Comparison of ENCODE assay signal across 8 cellular contexts in genomic region chr1:111739984-111740765, GRCh38. TPM values are rescaled to one million over a fixed set of nuclear protein-coding genes. Genes with fewer than 3 reads are reported as not detected.
DNase-seq lines count a peak whose midpoint lies in the region; ATAC-seq, FAIRE-seq and TF ChIP-seq lines count a peak whose summit lies in the region.

No MANE protein-coding gene starts in this region.

- CTCF ChIA-PET in CD8-positive, alpha-beta memory T cell (lab: Charles Lee), result interaction anchor here (2.4 to 4.2 kb wide), 3 partner anchors 9 to 233 kb away, joined by 12 to 19 read pairs (median 13); partner anchors contain the start of gene DDX20
- CTCF ChIA-PET in H1 (lab: Charles Lee; ENCODE audit: partially characterized antibody), result interaction anchor here (1.1 to 42.0 kb wide), 4 partner anchors 4 to 246 kb away, joined by 3 to 1070 read pairs (median 538); partner anchors contain the start of genes DDX20 and INKA2

- ATAC-seq in lung (ENCODE audit: insufficient read depth, low FRiP score), result peak; percentile 6
- ATAC-seq in GM21528 (IDR thresholded peaks at IDR 0.05; ENCODE audit: low FRiP score, unreplicated experiment), result no peak

- H3K9ac ChIP-seq in H1 (replicated peaks in 1 of 4; ENCODE audit: extremely low read depth in 1 of 4, low read depth in 3 of 4, low read length in 3 of 4), result peak overlapping the region in 3 of 4 experiments; percentile 39 to 64 (median 44); a peak in 6 of 7 replicates
- peak overlapping the region; percentile 68 to 90 for H3K9ac ChIP-seq in stomach smooth muscle (ENCODE audit: low read length in 2 of 2)

- peak in 1 of 2 experiments; percentile 32; a peak in 1 of 3 replicates for TF ChIP-seq EP300 in H1 (IDR thresholded peaks at IDR 0.05; ENCODE audit: borderline replicate concordance in 1 of 2, low read depth in 2 of 2, low read length in 2 of 2)

- H3K4me1 ChIP-seq in CD8-positive, alpha-beta memory T cell (ENCODE audit: insufficient read depth, low read length), result peaks cover 22% of the 10 kb centered on the region
- peaks cover 19 to 25% (median 23%) of the 10 kb centered on the region in 4 experiments for H3K4me1 ChIP-seq in H1 (replicated peaks in 1 of 4; ENCODE audit: control insufficient read depth in 3 of 4, insufficient read depth in 4 of 4, low read length in 3 of 4)
- peaks cover 0 to 17% of the 10 kb centered on the region in 2 donors for H3K4me1 ChIP-seq in lung (ENCODE audit: control insufficient read depth in 2 of 2, insufficient read depth in 2 of 2, low read length in 2 of 2)
- peaks cover 68% of the 10 kb centered on the region for H3K4me1 ChIP-seq in stomach smooth muscle (ENCODE audit: control insufficient read depth, insufficient read depth, low read length)

- no peak for FAIRE-seq in H1 (lab: Jason Lieb, UNC)

- peaks cover 16% of the 10 kb centered on the region; the same call in 1 of the 2 replicates for H3K23me2 ChIP-seq in H1 (ENCODE audit: low read depth, low read length)

- H3K9me3 ChIP-seq in CD8-positive, alpha-beta memory T cell (ENCODE audit: low read length), result no peaks in the 10 kb centered on the region
- H3K9me3 ChIP-seq in H1 (ENCODE audit: insufficient read depth in 2 of 2, low read depth in 1 of 2, low read length in 1 of 2) (no peaks in the 10 kb centered on the region), lung (ENCODE audit: control insufficient read depth in 2 of 2, insufficient read depth in 1 of 2, low read length in 1 of 2) (no peaks in the 10 kb centered on the region), stomach smooth muscle (ENCODE audit: control insufficient read depth in 2 of 2, low read length in 2 of 2) (no peaks in the 10 kb centered on the region)

- H3K4me3 ChIP-seq in CD8-positive, alpha-beta memory T cell (ENCODE audit: low read length), result peak overlapping the region; percentile 74
- H3K4me3 ChIP-seq in H1 (ENCODE audit: extremely low read depth in 1 of 4, insufficient read depth in 2 of 4, low read depth in 3 of 4, low read length in 4 of 4) (peak overlapping the region; percentile 62 to 74 (median 71)), lung (peak overlapping the region; percentile 50), stomach smooth muscle (ENCODE audit: low read length in 2 of 2) (peak overlapping the region; percentile 86 to 89)

- H3K23ac ChIP-seq in H1 (ENCODE audit: insufficient read length), result no peak overlapping the region

- no peak overlapping the region for H3K14ac ChIP-seq in H1 (ENCODE audit: insufficient read length)

- peak overlapping the region; percentile 71 for H4K91ac ChIP-seq in H1 (replicated peaks; ENCODE audit: insufficient read length, low read length)

- WGBS in H1 (ENCODE audit: extremely low coverage in 1 of 2, insufficient coverage in 1 of 2, insufficient read length in 1 of 2, insufficient replicate concordance in 2 of 2, low coverage in 1 of 2, low lambda C conversion rate in 2 of 2, missing lambda C conversion rate in 1 of 2), 2 experiments, result 3% methylated on average over 55 of the region's 55 CpGs; no CpG with 5 or more reads in 1 of the 2 experiments
- WGBS in lung, 2 donors, result 2% methylated on average over 55 of the region's 55 CpGs

- H3K4me3 Mint-ChIP-seq in CD8-positive, alpha-beta memory T cell, result peak overlapping the region; percentile 77 to 96 (median 88)

- H2BK15ac ChIP-seq in H1 (ENCODE audit: low read length), result 0 out of 2 replicates have a peak overlapping the region, but pooled peaks have one; percentile 5

- H3K27ac ChIP-seq in CD8-positive, alpha-beta memory T cell (ENCODE audit: low read depth, low read length), result no peak overlapping the region
- peak overlapping the region; percentile 16; the same call in 1 of the 2 replicates for H3K27ac ChIP-seq in H1 (ENCODE audit: low read depth, low read length)
- H3K27ac ChIP-seq in lung (ENCODE audit: low read depth in 1 of 2, low read length in 1 of 2), result peak overlapping the region; percentile 93 to 96
- peak overlapping the region; percentile 96 for H3K27ac ChIP-seq in stomach smooth muscle (ENCODE audit: low read length)

- H3K4me1 Mint-ChIP-seq in CD8-positive, alpha-beta memory T cell, result peaks cover 15 to 26% (median 16%) of the 10 kb centered on the region in 3 donors

- peak overlapping the region; percentile 71 for H3K4ac ChIP-seq in H1 (replicated peaks; ENCODE audit: insufficient read length, low read depth, low read length)

- no peaks in the 10 kb centered on the region for H3K36me3 ChIP-seq in CD8-positive, alpha-beta memory T cell (ENCODE audit: insufficient read depth, low read length)
- H3K36me3 ChIP-seq in H1 (ENCODE audit: control insufficient read depth in 2 of 4, insufficient read depth in 4 of 4, low read length in 3 of 4) (no peaks in the 10 kb centered on the region), lung (ENCODE audit: control insufficient read depth in 2 of 2, insufficient read depth in 2 of 2, low read length in 2 of 2) (no peaks in the 10 kb centered on the region), stomach smooth muscle (ENCODE audit: control insufficient read depth in 2 of 2, insufficient read depth in 2 of 2, low read length in 2 of 2) (no peaks in the 10 kb centered on the region)

- peak overlapping the region; percentile 54; the same call in 1 of the 2 replicates for H2AFZ ChIP-seq in H1 (ENCODE audit: low read length)

- H3K27me3 ChIP-seq in CD8-positive, alpha-beta memory T cell (ENCODE audit: insufficient read depth, low read length, poor library complexity, severe bottlenecking), result peaks cover 30% of the 10 kb centered on the region
- H3K27me3 ChIP-seq in H1 (replicated peaks in 1 of 4; ENCODE audit: control insufficient read depth in 3 of 4, extremely low read depth in 1 of 4, insufficient read depth in 3 of 4, low read length in 3 of 4) (peaks cover 0 to 6% (median 4%) of the 10 kb centered on the region in 4 experiments; a peak in 3 of 7 replicates), lung (ENCODE audit: control insufficient read depth, insufficient read depth) (no peaks in the 10 kb centered on the region), stomach smooth muscle (ENCODE audit: control insufficient read depth in 1 of 2, insufficient read depth in 2 of 2, low read length in 2 of 2) (no peaks in the 10 kb centered on the region)

- no peaks in the 10 kb centered on the region; the same call in 1 of the 2 replicates for H3K79me1 ChIP-seq in H1 (ENCODE audit: low read depth, low read length)

- peak overlapping the region; percentile 89 to 97 for H3K4me2 ChIP-seq in H1 (ENCODE audit: insufficient read depth in 1 of 2, low read depth in 2 of 2, low read length in 2 of 2)

- no peak overlapping the region for H3K56ac ChIP-seq in H1 (replicated peaks; ENCODE audit: insufficient read length, low read depth, low read length)

- peak in 1 of 2 experiments; percentile 22; a peak in 1 of 3 replicates for TF ChIP-seq POLR2A in H1 (IDR thresholded peaks at IDR 0.05; ENCODE audit: control extremely low read depth in 1 of 2, low read depth in 2 of 2, low read length in 2 of 2)

- H2AK5ac ChIP-seq in H1 (ENCODE audit: low read depth, low read length), result no peak overlapping the region

- peak overlapping the region; percentile 91 for H2BK12ac ChIP-seq in H1 (ENCODE audit: low read depth, low read length)

- H3K27me3 Mint-ChIP-seq in CD8-positive, alpha-beta memory T cell, result peaks cover 16 to 19% of the 10 kb centered on the region in 2 donors

- peaks cover 0 to 20% of the 10 kb centered on the region in 2 experiments; a peak in 3 of 4 replicates for H3K79me2 ChIP-seq in H1 (ENCODE audit: control insufficient read depth in 1 of 2, insufficient read depth in 2 of 2, low read length in 2 of 2)

- H4K20me1 ChIP-seq in H1 (replicated peaks in 1 of 2; ENCODE audit: control insufficient read depth in 1 of 2, insufficient read depth in 2 of 2, low read length in 2 of 2), result peaks cover 0 to 10% of the 10 kb centered on the region in 2 experiments

- peak overlapping the region; percentile 84 for H2BK5ac ChIP-seq in H1 (ENCODE audit: low read depth, low read length)

- H4K8ac ChIP-seq in H1 (ENCODE audit: extremely low read depth, insufficient read depth, low read length), result peak overlapping the region; percentile 35; the same call in 1 of the 2 replicates

- DNase-seq in CD8-positive, alpha-beta memory T cell, result peak in 1 of 5 donors; percentile 31
- DNase-seq in HK-2 (ENCODE audit: unreplicated experiment) (peak; percentile 71), SW480 (ENCODE audit: low spot score) (peak; percentile 72), H1 (ENCODE audit: low read depth in 1 of 2, low spot score in 2 of 2) (peak in 1 of 2 experiments; percentile 87), lung (ENCODE audit: low spot score) (no peak), NOMO-1 (lab: John Stamatoyannopoulos, UW; ENCODE audit: unreplicated experiment in 2 of 2) (no peak)

- H3K18ac ChIP-seq in H1 (ENCODE audit: extremely low read depth, low read length), result peak overlapping the region; percentile 93

- no peak overlapping the region for H2BK20ac ChIP-seq in H1 (ENCODE audit: low read length)

- H4K5ac ChIP-seq in H1 (ENCODE audit: insufficient read length, low read depth, low read length), result peak overlapping the region; percentile 62

- TF ChIP-seq RAD21 in H1 (IDR thresholded peaks at IDR 0.05 in 1 of 2, conservative IDR thresholded peaks at IDR 0.05 in 1 of 2; ENCODE audit: low read depth in 2 of 2, low read length in 2 of 2), result 0 out of 4 replicates have a peak, but pooled peaks of 1 of the 2 experiments have one; percentile 14

- POLR2A ChIA-PET in CD8-positive, alpha-beta memory T cell (lab: Charles Lee), result interaction anchor here (2.8 kb wide), 1 partner anchor 15 kb away, joined by 15 read pairs; the partner anchor contains the start of gene DDX20
- POLR2A ChIA-PET in H1 (lab: Charles Lee; ENCODE audit: partially characterized antibody), result interaction anchor here (0.9 to 19.0 kb wide), 5 partner anchors 10 to 224 kb away, joined by 3 to 343 read pairs (median 31); partner anchors contain the start of gene DDX20

- peak overlapping the region; percentile 33 for H2BK120ac ChIP-seq in H1 (replicated peaks; ENCODE audit: low read depth, low read length)

- TF ChIP-seq CTCF in H1 (IDR thresholded peaks at IDR 0.05; ENCODE audit: control extremely low read depth in 1 of 3, insufficient read depth in 1 of 3, low read depth in 1 of 3, low read length in 3 of 3), result peak in 1 of 3 experiments; percentile 13; a peak in 1 of 4 replicates
- TF ChIP-seq CTCF in lung (IDR thresholded peaks at IDR 0.05; ENCODE audit: control extremely low read depth, extremely low read depth), result no peak

- H3K27ac Mint-ChIP-seq in CD8-positive, alpha-beta memory T cell, result peak overlapping the region in 7 of 8 donors; percentile 3 to 85 (median 67)

- peaks cover 0 to 5% (median 0%) of the 10 kb centered on the region in 3 donors for H3K36me3 Mint-ChIP-seq in CD8-positive, alpha-beta memory T cell

- no peaks in the 10 kb centered on the region for H3K9me3 Mint-ChIP-seq in CD8-positive, alpha-beta memory T cell

RNA-seq across cellular contexts. Expression of gene INKA2, which starts 1.0 kb away (rescaled TPM):
- 1 to 10 TPM; 1.8 to 3.8 TPM for total RNA-seq in CD8-positive, alpha-beta memory T cell
- not detected for polyA plus RNA-seq in CD8-positive, alpha-beta memory T cell
- total RNA-seq in H1 (2021; fragmentation: NEBNext Ultra II Directional; extraction: Animal tissue kit (Norgen Biotek cat#: 25700)), result 10.9 and 11.5 TPM in 2 replicates
- 4.2 and 5.7 TPM in 2 replicates for polyA plus RNA-seq in H1 (2011; rRNA removed)
- 5.8 TPM for polyA plus RNA-seq in H1 (2011; cell fraction: cytosol; rRNA removed)
- polyA plus RNA-seq in H1 (2011; cell fraction: nucleus; rRNA removed), result 7.1 TPM
- 9.7 to 13.7 TPM (median 10.9 TPM) in 4 replicates for polyA plus RNA-seq in H1 (2012, experiment 1 of 2)
- polyA plus RNA-seq in H1 (2012, experiment 2 of 2), result 6.0 TPM
- 2.7 TPM for polyA plus RNA-seq in H1 (2013, experiment 1 of 2)
- polyA plus RNA-seq in H1 (2013, experiment 2 of 2), result 2.4 TPM
- 9.7 and 10.6 TPM in 2 replicates for polyA minus RNA-seq in H1 (2011; rRNA and poly(A)+ RNA removed)
- 3.5 TPM for polyA minus RNA-seq in H1 (2011; cell fraction: cytosol; rRNA and poly(A)+ RNA removed)
- polyA minus RNA-seq in H1 (2011; cell fraction: nucleus; rRNA and poly(A)+ RNA removed), result 15.2 TPM
- total RNA-seq in lung, result 10 to 100 TPM in 1 of 2 donors, 1 to 10 TPM in 1; 3.3 to 12.5 TPM
- polyA plus RNA-seq in lung, result 1 to 10 TPM; 2.3 to 5.5 TPM

RNA-seq across cellular contexts. Expression of gene DDX20, which starts 15.5 kb away (rescaled TPM):
- total RNA-seq in CD8-positive, alpha-beta memory T cell, result 10 to 100 TPM; 21.8 to 22.7 TPM
- 9.8 TPM for polyA plus RNA-seq in CD8-positive, alpha-beta memory T cell
- 24.7 and 25.4 TPM in 2 replicates for total RNA-seq in H1 (2021; fragmentation: NEBNext Ultra II Directional; extraction: Animal tissue kit (Norgen Biotek cat#: 25700))
- polyA plus RNA-seq in H1 (2011; rRNA removed) (5.4 and 7.5 TPM in 2 replicates), lung (1 to 10 TPM; 6.0 to 6.3 TPM)
- 9.9 TPM for polyA plus RNA-seq in H1 (2011; cell fraction: cytosol; rRNA removed)
- polyA plus RNA-seq in H1 (2011; cell fraction: nucleus; rRNA removed), result 5.2 TPM
- polyA plus RNA-seq in H1 (2012, experiment 1 of 2), result 11.0 to 15.2 TPM (median 12.3 TPM) in 4 replicates
- polyA plus RNA-seq in H1 (2012, experiment 2 of 2), result 2.0 TPM
- polyA plus RNA-seq in H1 (2013, experiment 1 of 2), result 14.9 TPM
- polyA plus RNA-seq in H1 (2013, experiment 2 of 2), result 14.6 TPM
- 12.3 and 17.1 TPM in 2 replicates for polyA minus RNA-seq in H1 (2011; rRNA and poly(A)+ RNA removed)
- 13.5 TPM for polyA minus RNA-seq in H1 (2011; cell fraction: cytosol; rRNA and poly(A)+ RNA removed)
- polyA minus RNA-seq in H1 (2011; cell fraction: nucleus; rRNA and poly(A)+ RNA removed), result 16.8 TPM
- 10 to 100 TPM in 1 of 2 donors, 1 to 10 TPM in 1; 9.6 to 14.4 TPM for total RNA-seq in lung

Comparison
In these comparisons a context has a peak if more than half of its experiments do, and no peak if none do; other contexts are left out.
1. DNase-seq: peak in HK-2 (single experiment) and SW480 (single experiment); none in lung (single experiment) and NOMO-1 (0 of 2).
2. Peak in every context shown above with its lines, with median percentiles within 50 percentile points of each other: H3K4me3 ChIP-seq.